21 cellular contexts compared by ENCODE assay signal in the genomic region with DNA sequence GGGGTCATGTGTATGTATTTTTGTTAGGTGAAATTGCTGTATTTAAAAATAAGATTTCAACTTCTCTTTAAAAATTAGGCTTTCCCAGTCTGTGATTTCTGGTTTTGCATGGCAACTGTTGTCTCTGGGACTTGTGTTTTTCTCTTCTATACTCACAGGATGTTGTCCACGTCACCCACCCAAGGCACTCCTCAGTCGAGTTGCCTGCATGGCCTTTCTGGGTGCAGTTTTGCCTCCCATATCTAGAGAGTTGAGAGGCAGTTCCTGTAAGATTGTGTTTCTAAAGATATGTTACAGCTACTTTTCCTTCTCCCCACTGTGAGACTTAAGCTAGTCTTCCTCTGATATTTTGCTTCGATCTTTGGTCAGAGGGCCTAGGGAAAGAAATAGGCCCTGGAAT. TPM values are rescaled to one million over a fixed set of nuclear protein-coding genes. Genes with fewer than 3 reads are reported as not detected.
"Had no signal": no experiment of that assay in that cellular context is flagged by ENCODE, and none has a peak within 500 bp of the region (broad histone marks: within the 10 kb centered on the region; RNA-seq: fewer than 3 reads in every experiment).

No MANE protein-coding gene starts in this region.

- H3K9me3 ChIP-seq: heart right ventricle, lower lobe of right lung, spleen, thyroid gland had no signal

- H3K27me3 ChIP-seq: heart right ventricle, neural progenitor cell, spleen, thyroid gland had no signal

- DNase-seq: activated CD8-positive, alpha-beta memory T cell treated with anti-CD3 and anti-CD28 coated beads for 24 hours; activated CD8-positive, alpha-beta memory T cell treated with anti-CD3 and anti-CD28 coated beads, Interleukin-2, amount 50 U/mL, for 4 hours; activated naive CD8-positive, alpha-beta T cell treated with anti-CD3 and anti-CD28 coated beads for 36 hours; activated T-cell treated with anti-CD3 and anti-CD28 coated beads, Interleukin-2, amount 50 U/mL, for 24 hours; central memory CD4-positive, alpha-beta T cell; endodermal cell; heart right ventricle; left colon; lower lobe of right lung; naive thymus-derived CD4-positive, alpha-beta T cell; retina; spleen; stimulated activated CD4-positive, alpha-beta T cell treated with anti-CD3 and anti-CD28 coated beads, Interleukin-4, amount 100 ng/mL, for 1 hour; stimulated activated naive CD4-positive, alpha-beta T cell treated with Interleukin-2 at 50 U/mL for 16 hours; T1000; thyroid gland had no signal

- H3K27ac ChIP-seq: epithelial cell of prostate, lower lobe of right lung, neural progenitor cell, thyroid gland had no signal

- H3K9ac ChIP-seq: neural progenitor cell had no signal

- H3K4me3 ChIP-seq: heart right ventricle, lower lobe of right lung, neural progenitor cell, spleen, thyroid gland had no signal

- H3K36me3 ChIP-seq: heart right ventricle, lower lobe of right lung, neural progenitor cell, spleen, thyroid gland had no signal

- H3K4me1 ChIP-seq: neural progenitor cell, thyroid gland had no signal

RNA-seq across cellular contexts. Expression of gene ASPN, which starts 2.3 kb away (rescaled TPM):
- total RNA-seq: activated naive CD8-positive, alpha-beta T cell treated with anti-CD3 and anti-CD28 coated beads for 36 hours; activated T-helper 17 cell treated with anti-CD3 and anti-CD28 coated beads, Interleukin-2, amount 50 U/mL, for 72 hours; endodermal cell; naive thymus-derived CD4-positive, alpha-beta T cell; progenitor cell of endocrine pancreas; WTC11 had no signal

RNA-seq across cellular contexts. Expression of gene ECM2, which starts 51.2 kb away (rescaled TPM):
- total RNA-seq: activated naive CD8-positive, alpha-beta T cell treated with anti-CD3 and anti-CD28 coated beads for 36 hours; activated T-helper 17 cell treated with anti-CD3 and anti-CD28 coated beads, Interleukin-2, amount 50 U/mL, for 72 hours; naive thymus-derived CD4-positive, alpha-beta T cell; WTC11 had no signal
